In the genomic region with DNA sequence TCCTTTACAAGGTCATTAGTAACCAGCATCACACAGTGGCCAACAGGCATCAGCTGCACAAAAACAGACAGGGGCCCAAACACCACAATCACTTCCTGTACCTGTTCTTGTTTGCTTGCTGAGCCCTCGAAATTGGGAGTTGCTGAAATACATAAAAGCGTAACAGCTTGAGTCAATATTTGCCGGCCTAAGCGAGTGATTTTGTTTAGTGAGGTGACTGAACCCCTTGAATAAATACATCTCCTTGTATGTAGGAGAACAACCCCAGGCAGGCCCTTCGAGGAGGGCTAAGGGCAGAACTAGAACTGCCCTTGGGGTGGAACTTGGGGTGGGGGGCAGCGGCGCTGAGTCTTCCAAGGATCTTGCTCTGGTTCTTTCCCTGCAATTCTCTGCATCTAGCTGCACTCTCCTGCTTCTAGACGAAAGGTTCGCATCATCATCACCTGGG, we compare ENCODE assay signal across 1 cellular context.
TF ChIP-seq lines count a peak whose summit lies in the region.

No MANE protein-coding gene starts in this region.

TF ChIP-seq in HepG2, 621 proteins besides CTCF, POLR2A, EP300 and RAD21 (continued from another document and continues in another):
- TF ChIP-seq, protein P1, sequence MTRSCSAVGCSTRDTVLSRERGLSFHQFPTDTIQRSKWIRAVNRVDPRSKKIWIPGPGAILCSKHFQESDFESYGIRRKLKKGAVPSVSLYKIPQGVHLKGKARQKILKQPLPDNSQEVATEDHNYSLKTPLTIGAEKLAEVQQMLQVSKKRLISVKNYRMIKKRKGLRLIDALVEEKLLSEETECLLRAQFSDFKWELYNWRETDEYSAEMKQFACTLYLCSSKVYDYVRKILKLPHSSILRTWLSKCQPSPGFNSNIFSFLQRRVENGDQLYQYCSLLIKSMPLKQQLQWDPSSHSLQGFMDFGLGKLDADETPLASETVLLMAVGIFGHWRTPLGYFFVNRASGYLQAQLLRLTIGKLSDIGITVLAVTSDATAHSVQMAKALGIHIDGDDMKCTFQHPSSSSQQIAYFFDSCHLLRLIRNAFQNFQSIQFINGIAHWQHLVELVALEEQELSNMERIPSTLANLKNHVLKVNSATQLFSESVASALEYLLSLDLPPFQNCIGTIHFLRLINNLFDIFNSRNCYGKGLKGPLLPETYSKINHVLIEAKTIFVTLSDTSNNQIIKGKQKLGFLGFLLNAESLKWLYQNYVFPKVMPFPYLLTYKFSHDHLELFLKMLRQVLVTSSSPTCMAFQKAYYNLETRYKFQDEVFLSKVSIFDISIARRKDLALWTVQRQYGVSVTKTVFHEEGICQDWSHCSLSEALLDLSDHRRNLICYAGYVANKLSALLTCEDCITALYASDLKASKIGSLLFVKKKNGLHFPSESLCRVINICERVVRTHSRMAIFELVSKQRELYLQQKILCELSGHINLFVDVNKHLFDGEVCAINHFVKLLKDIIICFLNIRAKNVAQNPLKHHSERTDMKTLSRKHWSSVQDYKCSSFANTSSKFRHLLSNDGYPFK (CRISPR knock-in tag; IDR thresholded peaks at IDR 0.05; ENCODE audit: borderline replicate concordance): no peak
- TF ChIP-seq, protein P2, sequence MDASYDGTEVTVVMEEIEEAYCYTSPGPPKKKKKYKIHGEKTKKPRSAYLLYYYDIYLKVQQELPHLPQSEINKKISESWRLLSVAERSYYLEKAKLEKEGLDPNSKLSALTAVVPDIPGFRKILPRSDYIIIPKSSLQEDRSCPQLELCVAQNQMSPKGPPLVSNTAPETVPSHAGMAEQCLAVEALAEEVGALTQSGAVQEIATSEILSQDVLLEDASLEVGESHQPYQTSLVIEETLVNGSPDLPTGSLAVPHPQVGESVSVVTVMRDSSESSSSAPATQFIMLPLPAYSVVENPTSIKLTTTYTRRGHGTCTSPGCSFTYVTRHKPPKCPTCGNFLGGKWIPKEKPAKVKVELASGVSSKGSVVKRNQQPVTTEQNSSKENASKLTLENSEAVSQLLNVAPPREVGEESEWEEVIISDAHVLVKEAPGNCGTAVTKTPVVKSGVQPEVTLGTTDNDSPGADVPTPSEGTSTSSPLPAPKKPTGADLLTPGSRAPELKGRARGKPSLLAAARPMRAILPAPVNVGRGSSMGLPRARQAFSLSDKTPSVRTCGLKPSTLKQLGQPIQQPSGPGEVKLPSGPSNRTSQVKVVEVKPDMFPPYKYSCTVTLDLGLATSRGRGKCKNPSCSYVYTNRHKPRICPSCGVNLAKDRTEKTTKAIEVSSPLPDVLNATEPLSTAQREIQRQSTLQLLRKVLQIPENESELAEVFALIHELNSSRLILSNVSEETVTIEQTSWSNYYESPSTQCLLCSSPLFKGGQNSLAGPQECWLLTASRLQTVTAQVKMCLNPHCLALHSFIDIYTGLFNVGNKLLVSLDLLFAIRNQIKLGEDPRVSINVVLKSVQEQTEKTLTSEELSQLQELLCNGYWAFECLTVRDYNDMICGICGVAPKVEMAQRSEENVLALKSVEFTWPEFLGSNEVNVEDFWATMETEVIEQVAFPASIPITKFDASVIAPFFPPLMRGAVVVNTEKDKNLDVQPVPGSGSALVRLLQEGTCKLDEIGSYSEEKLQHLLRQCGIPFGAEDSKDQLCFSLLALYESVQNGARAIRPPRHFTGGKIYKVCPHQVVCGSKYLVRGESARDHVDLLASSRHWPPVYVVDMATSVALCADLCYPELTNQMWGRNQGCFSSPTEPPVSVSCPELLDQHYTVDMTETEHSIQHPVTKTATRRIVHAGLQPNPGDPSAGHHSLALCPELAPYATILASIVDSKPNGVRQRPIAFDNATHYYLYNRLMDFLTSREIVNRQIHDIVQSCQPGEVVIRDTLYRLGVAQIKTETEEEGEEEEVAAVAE (CRISPR knock-in tag; IDR thresholded peaks at IDR 0.05; ENCODE audit: borderline replicate concordance): peak; percentile 79; the same call in 1 of the 2 replicates
- TF ChIP-seq MYC (CRISPR knock-in tag; IDR thresholded peaks at IDR 0.05; ENCODE audit: borderline replicate concordance) (no peak), ZNF772 (CRISPR knock-in tag; IDR thresholded peaks at IDR 0.05) (0 out of 2 replicates have a peak, but pooled peaks have one; percentile 46), SP2 (CRISPR knock-in tag; IDR thresholded peaks at IDR 0.05) (no peak), ZNF557 (CRISPR knock-in tag; IDR thresholded peaks at IDR 0.05) (peak; percentile 63; the same call in 1 of the 2 replicates), ZNF75D (CRISPR knock-in tag; IDR thresholded peaks at IDR 0.05; ENCODE audit: borderline replicate concordance) (no peak), SMAD1 (CRISPR knock-in tag; IDR thresholded peaks at IDR 0.05; ENCODE audit: borderline replicate concordance, low read depth) (no peak), PTBP1 (IDR thresholded peaks at IDR 0.05; ENCODE audit: low read depth, low read length, poor library complexity, severe bottlenecking) (no peak), KMT2B (CRISPR knock-in tag; IDR thresholded peaks at IDR 0.05) (no peak), HOXA9 (CRISPR knock-in tag; IDR thresholded peaks at IDR 0.05; ENCODE audit: borderline replicate concordance) (no peak), HMG20A (CRISPR knock-in tag; IDR thresholded peaks at IDR 0.05; ENCODE audit: borderline replicate concordance) (peak; percentile 99), KLF11 (CRISPR knock-in tag; IDR thresholded peaks at IDR 0.05) (peak; percentile 72; the same call in 1 of the 2 replicates), AHR (CRISPR knock-in tag; IDR thresholded peaks at IDR 0.05) (no peak), IRF2 (CRISPR knock-in tag; IDR thresholded peaks at IDR 0.05) (peak; percentile 88), POLR2AphosphoS2 (IDR thresholded peaks at IDR 0.05; ENCODE audit: low read depth, low read length) (no peak), ZNF484 (CRISPR knock-in tag; IDR thresholded peaks at IDR 0.05; ENCODE audit: borderline replicate concordance, low read depth) (no peak)
- TF ChIP-seq, protein P3, sequence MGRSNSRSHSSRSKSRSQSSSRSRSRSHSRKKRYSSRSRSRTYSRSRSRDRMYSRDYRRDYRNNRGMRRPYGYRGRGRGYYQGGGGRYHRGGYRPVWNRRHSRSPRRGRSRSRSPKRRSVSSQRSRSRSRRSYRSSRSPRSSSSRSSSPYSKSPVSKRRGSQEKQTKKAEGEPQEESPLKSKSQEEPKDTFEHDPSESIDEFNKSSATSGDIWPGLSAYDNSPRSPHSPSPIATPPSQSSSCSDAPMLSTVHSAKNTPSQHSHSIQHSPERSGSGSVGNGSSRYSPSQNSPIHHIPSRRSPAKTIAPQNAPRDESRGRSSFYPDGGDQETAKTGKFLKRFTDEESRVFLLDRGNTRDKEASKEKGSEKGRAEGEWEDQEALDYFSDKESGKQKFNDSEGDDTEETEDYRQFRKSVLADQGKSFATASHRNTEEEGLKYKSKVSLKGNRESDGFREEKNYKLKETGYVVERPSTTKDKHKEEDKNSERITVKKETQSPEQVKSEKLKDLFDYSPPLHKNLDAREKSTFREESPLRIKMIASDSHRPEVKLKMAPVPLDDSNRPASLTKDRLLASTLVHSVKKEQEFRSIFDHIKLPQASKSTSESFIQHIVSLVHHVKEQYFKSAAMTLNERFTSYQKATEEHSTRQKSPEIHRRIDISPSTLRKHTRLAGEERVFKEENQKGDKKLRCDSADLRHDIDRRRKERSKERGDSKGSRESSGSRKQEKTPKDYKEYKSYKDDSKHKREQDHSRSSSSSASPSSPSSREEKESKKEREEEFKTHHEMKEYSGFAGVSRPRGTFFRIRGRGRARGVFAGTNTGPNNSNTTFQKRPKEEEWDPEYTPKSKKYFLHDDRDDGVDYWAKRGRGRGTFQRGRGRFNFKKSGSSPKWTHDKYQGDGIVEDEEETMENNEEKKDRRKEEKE (IDR thresholded peaks at IDR 0.05): no peak
- TF ChIP-seq, protein P4, sequence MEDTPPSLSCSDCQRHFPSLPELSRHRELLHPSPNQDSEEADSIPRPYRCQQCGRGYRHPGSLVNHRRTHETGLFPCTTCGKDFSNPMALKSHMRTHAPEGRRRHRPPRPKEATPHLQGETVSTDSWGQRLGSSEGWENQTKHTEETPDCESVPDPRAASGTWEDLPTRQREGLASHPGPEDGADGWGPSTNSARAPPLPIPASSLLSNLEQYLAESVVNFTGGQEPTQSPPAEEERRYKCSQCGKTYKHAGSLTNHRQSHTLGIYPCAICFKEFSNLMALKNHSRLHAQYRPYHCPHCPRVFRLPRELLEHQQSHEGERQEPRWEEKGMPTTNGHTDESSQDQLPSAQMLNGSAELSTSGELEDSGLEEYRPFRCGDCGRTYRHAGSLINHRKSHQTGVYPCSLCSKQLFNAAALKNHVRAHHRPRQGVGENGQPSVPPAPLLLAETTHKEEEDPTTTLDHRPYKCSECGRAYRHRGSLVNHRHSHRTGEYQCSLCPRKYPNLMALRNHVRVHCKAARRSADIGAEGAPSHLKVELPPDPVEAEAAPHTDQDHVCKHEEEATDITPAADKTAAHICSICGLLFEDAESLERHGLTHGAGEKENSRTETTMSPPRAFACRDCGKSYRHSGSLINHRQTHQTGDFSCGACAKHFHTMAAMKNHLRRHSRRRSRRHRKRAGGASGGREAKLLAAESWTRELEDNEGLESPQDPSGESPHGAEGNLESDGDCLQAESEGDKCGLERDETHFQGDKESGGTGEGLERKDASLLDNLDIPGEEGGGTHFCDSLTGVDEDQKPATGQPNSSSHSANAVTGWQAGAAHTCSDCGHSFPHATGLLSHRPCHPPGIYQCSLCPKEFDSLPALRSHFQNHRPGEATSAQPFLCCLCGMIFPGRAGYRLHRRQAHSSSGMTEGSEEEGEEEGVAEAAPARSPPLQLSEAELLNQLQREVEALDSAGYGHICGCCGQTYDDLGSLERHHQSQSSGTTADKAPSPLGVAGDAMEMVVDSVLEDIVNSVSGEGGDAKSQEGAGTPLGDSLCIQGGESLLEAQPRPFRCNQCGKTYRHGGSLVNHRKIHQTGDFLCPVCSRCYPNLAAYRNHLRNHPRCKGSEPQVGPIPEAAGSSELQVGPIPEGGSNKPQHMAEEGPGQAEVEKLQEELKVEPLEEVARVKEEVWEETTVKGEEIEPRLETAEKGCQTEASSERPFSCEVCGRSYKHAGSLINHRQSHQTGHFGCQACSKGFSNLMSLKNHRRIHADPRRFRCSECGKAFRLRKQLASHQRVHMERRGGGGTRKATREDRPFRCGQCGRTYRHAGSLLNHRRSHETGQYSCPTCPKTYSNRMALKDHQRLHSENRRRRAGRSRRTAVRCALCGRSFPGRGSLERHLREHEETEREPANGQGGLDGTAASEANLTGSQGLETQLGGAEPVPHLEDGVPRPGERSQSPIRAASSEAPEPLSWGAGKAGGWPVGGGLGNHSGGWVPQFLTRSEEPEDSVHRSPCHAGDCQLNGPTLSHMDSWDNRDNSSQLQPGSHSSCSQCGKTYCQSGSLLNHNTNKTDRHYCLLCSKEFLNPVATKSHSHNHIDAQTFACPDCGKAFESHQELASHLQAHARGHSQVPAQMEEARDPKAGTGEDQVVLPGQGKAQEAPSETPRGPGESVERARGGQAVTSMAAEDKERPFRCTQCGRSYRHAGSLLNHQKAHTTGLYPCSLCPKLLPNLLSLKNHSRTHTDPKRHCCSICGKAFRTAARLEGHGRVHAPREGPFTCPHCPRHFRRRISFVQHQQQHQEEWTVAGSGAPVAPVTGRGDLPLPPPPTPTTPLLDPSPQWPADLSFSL (CRISPR knock-in tag; IDR thresholded peaks at IDR 0.05): peak; percentile 74; the same call in 1 of the 2 replicates
- TF ChIP-seq, protein P5, sequence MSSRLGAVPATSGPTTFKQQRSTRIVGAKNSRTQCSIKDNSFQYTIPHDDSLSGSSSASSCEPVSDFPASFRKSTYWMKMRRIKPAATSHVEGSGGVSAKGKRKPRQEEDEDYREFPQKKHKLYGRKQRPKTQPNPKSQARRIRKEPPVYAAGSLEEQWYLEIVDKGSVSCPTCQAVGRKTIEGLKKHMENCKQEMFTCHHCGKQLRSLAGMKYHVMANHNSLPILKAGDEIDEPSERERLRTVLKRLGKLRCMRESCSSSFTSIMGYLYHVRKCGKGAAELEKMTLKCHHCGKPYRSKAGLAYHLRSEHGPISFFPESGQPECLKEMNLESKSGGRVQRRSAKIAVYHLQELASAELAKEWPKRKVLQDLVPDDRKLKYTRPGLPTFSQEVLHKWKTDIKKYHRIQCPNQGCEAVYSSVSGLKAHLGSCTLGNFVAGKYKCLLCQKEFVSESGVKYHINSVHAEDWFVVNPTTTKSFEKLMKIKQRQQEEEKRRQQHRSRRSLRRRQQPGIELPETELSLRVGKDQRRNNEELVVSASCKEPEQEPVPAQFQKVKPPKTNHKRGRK (CRISPR knock-in tag; IDR thresholded peaks at IDR 0.05): no peak
- TF ChIP-seq, protein P6, sequence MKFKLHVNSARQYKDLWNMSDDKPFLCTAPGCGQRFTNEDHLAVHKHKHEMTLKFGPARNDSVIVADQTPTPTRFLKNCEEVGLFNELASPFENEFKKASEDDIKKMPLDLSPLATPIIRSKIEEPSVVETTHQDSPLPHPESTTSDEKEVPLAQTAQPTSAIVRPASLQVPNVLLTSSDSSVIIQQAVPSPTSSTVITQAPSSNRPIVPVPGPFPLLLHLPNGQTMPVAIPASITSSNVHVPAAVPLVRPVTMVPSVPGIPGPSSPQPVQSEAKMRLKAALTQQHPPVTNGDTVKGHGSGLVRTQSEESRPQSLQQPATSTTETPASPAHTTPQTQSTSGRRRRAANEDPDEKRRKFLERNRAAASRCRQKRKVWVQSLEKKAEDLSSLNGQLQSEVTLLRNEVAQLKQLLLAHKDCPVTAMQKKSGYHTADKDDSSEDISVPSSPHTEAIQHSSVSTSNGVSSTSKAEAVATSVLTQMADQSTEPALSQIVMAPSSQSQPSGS (CRISPR knock-in tag; IDR thresholded peaks at IDR 0.05): peak; percentile 72
- TF ChIP-seq, protein P7, sequence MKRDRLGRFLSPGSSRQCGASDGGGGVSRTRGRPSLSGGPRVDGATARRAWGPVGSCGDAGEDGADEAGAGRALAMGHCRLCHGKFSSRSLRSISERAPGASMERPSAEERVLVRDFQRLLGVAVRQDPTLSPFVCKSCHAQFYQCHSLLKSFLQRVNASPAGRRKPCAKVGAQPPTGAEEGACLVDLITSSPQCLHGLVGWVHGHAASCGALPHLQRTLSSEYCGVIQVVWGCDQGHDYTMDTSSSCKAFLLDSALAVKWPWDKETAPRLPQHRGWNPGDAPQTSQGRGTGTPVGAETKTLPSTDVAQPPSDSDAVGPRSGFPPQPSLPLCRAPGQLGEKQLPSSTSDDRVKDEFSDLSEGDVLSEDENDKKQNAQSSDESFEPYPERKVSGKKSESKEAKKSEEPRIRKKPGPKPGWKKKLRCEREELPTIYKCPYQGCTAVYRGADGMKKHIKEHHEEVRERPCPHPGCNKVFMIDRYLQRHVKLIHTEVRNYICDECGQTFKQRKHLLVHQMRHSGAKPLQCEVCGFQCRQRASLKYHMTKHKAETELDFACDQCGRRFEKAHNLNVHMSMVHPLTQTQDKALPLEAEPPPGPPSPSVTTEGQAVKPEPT (CRISPR knock-in tag; IDR thresholded peaks at IDR 0.05; ENCODE audit: low read depth): 0 out of 2 replicates have a peak, but pooled peaks have one; percentile 54
- TF ChIP-seq, protein P8, sequence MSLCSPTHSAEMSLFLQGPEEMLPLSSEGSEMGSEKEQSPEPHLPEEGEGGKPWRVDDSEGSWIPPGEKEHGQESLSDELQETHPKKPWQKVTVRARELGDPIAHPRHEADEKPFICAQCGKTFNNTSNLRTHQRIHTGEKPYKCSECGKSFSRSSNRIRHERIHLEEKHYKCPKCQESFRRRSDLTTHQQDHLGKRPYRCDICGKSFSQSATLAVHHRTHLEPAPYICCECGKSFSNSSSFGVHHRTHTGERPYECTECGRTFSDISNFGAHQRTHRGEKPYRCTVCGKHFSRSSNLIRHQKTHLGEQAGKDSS (CRISPR knock-in tag; IDR thresholded peaks at IDR 0.05; ENCODE audit: borderline replicate concordance, low read depth): no peak
- TF ChIP-seq, protein P9, sequence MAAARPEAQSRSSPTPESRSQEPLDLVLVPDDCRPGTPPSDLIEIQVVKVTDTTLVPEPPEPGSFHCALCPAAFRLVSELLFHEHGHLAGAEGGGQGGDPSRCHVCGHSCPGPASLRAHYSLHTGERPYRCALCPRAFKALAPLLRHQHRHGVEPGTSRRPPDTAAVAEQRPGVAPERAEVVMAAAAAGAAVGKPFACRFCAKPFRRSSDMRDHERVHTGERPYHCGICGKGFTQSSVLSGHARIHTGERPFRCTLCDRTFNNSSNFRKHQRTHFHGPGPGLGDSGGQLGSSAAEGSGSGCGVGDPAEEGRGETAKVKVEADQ (CRISPR knock-in tag; IDR thresholded peaks at IDR 0.05; ENCODE audit: borderline replicate concordance): no peak
